In the genomic region with DNA sequence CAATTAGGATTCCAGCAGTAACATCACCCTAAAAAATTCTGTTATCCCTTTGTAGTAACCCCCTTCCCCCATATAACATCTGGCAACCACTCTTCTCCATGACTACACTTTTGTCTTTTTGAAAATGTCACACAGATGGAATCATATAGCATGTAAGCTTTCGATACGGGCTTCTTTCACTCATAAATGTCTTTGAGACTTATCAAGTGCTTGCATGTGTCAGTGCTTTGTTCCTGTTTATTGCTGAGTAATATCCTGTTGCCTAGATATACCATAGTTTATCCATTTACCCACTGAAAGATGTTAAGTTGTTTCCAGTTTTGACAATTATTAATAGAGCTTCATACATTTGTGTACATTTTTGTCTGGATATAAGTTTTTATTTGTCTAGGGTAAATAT, we compare ENCODE assay signal across 1 cellular context.
A peak's percentile ranks its signal among the peaks of the same experiment; 100 is the strongest.
TF ChIP-seq lines count a peak whose summit lies in the region.

No MANE protein-coding gene starts in this region.

TF ChIP-seq in K562, 482 proteins besides CTCF, POLR2A, EP300 and RAD21 (continues in another document):
- TF ChIP-seq, protein P1, sequence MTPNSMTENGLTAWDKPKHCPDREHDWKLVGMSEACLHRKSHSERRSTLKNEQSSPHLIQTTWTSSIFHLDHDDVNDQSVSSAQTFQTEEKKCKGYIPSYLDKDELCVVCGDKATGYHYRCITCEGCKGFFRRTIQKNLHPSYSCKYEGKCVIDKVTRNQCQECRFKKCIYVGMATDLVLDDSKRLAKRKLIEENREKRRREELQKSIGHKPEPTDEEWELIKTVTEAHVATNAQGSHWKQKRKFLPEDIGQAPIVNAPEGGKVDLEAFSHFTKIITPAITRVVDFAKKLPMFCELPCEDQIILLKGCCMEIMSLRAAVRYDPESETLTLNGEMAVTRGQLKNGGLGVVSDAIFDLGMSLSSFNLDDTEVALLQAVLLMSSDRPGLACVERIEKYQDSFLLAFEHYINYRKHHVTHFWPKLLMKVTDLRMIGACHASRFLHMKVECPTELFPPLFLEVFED (CRISPR knock-in tag; conservative IDR thresholded peaks at IDR 0.05) = no peak
- TF ChIP-seq CBX5 (IDR thresholded peaks at IDR 0.05; ENCODE audit: borderline replicate concordance, low read depth) = no peak
- TF ChIP-seq, protein P2, sequence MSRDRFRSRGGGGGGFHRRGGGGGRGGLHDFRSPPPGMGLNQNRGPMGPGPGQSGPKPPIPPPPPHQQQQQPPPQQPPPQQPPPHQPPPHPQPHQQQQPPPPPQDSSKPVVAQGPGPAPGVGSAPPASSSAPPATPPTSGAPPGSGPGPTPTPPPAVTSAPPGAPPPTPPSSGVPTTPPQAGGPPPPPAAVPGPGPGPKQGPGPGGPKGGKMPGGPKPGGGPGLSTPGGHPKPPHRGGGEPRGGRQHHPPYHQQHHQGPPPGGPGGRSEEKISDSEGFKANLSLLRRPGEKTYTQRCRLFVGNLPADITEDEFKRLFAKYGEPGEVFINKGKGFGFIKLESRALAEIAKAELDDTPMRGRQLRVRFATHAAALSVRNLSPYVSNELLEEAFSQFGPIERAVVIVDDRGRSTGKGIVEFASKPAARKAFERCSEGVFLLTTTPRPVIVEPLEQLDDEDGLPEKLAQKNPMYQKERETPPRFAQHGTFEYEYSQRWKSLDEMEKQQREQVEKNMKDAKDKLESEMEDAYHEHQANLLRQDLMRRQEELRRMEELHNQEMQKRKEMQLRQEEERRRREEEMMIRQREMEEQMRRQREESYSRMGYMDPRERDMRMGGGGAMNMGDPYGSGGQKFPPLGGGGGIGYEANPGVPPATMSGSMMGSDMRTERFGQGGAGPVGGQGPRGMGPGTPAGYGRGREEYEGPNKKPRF (IDR thresholded peaks at IDR 0.05; ENCODE audit: low read depth, low read length) = no peak
- TF ChIP-seq CBX8 (IDR thresholded peaks at IDR 0.05; ENCODE audit: borderline replicate concordance, extremely low read depth, low read depth, low read length, poor library complexity, severe bottlenecking) = no peak
- no peak for TF ChIP-seq SMARCB1 (IDR thresholded peaks at IDR 0.05; ENCODE audit: insufficient read length, low read depth)
- TF ChIP-seq ZBED1 (IDR thresholded peaks at IDR 0.05) = no peak
- TF ChIP-seq SMAD2 (IDR thresholded peaks at IDR 0.05; ENCODE audit: low read depth, low read length) = no peak
- no peak for TF ChIP-seq OTX1 (CRISPR knock-in tag; IDR thresholded peaks at IDR 0.05)
- TF ChIP-seq, protein P3, sequence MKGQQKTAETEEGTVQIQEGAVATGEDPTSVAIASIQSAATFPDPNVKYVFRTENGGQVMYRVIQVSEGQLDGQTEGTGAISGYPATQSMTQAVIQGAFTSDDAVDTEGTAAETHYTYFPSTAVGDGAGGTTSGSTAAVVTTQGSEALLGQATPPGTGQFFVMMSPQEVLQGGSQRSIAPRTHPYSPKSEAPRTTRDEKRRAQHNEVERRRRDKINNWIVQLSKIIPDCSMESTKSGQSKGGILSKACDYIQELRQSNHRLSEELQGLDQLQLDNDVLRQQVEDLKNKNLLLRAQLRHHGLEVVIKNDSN (CRISPR knock-in tag; IDR thresholded peaks at IDR 0.05) = no peak
- peak; percentile 82 for TF ChIP-seq SMARCE1 (IDR thresholded peaks at IDR 0.05)
- no peak for TF ChIP-seq ZFX (CRISPR knock-in tag; IDR thresholded peaks at IDR 0.05)
- TF ChIP-seq ZNF316 (IDR thresholded peaks at IDR 0.05) = peak; percentile 92
- TF ChIP-seq, protein P4, sequence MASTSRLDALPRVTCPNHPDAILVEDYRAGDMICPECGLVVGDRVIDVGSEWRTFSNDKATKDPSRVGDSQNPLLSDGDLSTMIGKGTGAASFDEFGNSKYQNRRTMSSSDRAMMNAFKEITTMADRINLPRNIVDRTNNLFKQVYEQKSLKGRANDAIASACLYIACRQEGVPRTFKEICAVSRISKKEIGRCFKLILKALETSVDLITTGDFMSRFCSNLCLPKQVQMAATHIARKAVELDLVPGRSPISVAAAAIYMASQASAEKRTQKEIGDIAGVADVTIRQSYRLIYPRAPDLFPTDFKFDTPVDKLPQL (IDR thresholded peaks at IDR 0.05; ENCODE audit: extremely low read depth, insufficient read length) = no peak
- TF ChIP-seq BRF1 (IDR thresholded peaks at IDR 0.05; ENCODE audit: borderline replicate concordance, extremely low read depth, insufficient read length) = no peak
- TF ChIP-seq, protein P5, sequence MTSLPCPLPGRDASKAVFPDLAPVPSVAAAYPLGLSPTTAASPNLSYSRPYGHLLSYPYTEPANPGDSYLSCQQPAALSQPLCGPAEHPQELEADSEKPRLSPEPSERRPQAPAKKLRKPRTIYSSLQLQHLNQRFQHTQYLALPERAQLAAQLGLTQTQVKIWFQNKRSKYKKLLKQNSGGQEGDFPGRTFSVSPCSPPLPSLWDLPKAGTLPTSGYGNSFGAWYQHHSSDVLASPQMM (CRISPR knock-in tag; IDR thresholded peaks at IDR 0.05) = no peak
- no peak for TF ChIP-seq ZNF561 (CRISPR knock-in tag; conservative IDR thresholded peaks at IDR 0.05)
- no peak for TF ChIP-seq POLR3G (IDR thresholded peaks at IDR 0.05; ENCODE audit: extremely low read depth, insufficient read length, insufficient replicate concordance)
- TF ChIP-seq NCOR1 (IDR thresholded peaks at IDR 0.05) = peak; percentile 90
- no peak for TF ChIP-seq SRF (CRISPR knock-in tag; IDR thresholded peaks at IDR 0.05)
- TF ChIP-seq, protein P6, sequence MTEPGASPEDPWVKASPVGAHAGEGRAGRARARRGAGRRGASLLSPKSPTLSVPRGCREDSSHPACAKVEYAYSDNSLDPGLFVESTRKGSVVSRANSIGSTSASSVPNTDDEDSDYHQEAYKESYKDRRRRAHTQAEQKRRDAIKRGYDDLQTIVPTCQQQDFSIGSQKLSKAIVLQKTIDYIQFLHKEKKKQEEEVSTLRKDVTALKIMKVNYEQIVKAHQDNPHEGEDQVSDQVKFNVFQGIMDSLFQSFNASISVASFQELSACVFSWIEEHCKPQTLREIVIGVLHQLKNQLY (CRISPR knock-in tag; conservative IDR thresholded peaks at IDR 0.05) = no peak
- peak in 1 of 2 experiments; percentile 97; a peak in 2 of 3 replicates for TF ChIP-seq CBX3 (IDR thresholded peaks at IDR 0.05; ENCODE audit: borderline replicate concordance in 1 of 2, low read length in 2 of 2)
- no peak for TF ChIP-seq CSDE1 (IDR thresholded peaks at IDR 0.05)
- TF ChIP-seq ETS2 (tag; IDR thresholded peaks at IDR 0.05; ENCODE audit: borderline replicate concordance, poor library complexity, severe bottlenecking) = no peak
- TF ChIP-seq HDAC6 (IDR thresholded peaks at IDR 0.05; ENCODE audit: low read depth, low read length) = no peak
- no peak for TF ChIP-seq ZNF436 (CRISPR knock-in tag; IDR thresholded peaks at IDR 0.05)
- no peak for TF ChIP-seq ZSCAN32 (CRISPR knock-in tag; IDR thresholded peaks at IDR 0.05)
- TF ChIP-seq TAL1 (IDR thresholded peaks at IDR 0.05) = peak; percentile 92
- TF ChIP-seq, protein P7, sequence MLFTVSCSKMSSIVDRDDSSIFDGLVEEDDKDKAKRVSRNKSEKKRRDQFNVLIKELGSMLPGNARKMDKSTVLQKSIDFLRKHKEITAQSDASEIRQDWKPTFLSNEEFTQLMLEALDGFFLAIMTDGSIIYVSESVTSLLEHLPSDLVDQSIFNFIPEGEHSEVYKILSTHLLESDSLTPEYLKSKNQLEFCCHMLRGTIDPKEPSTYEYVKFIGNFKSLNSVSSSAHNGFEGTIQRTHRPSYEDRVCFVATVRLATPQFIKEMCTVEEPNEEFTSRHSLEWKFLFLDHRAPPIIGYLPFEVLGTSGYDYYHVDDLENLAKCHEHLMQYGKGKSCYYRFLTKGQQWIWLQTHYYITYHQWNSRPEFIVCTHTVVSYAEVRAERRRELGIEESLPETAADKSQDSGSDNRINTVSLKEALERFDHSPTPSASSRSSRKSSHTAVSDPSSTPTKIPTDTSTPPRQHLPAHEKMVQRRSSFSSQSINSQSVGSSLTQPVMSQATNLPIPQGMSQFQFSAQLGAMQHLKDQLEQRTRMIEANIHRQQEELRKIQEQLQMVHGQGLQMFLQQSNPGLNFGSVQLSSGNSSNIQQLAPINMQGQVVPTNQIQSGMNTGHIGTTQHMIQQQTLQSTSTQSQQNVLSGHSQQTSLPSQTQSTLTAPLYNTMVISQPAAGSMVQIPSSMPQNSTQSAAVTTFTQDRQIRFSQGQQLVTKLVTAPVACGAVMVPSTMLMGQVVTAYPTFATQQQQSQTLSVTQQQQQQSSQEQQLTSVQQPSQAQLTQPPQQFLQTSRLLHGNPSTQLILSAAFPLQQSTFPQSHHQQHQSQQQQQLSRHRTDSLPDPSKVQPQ (CRISPR knock-in tag; IDR thresholded peaks at IDR 0.05; ENCODE audit: borderline replicate concordance) = no peak
- TF ChIP-seq RFX5 (IDR thresholded peaks at IDR 0.05; ENCODE audit: low read depth, low read length) = no peak
- no peak for TF ChIP-seq RBM17 (IDR thresholded peaks at IDR 0.05; ENCODE audit: borderline replicate concordance, low read depth, low read length)
- no peak for TF ChIP-seq EGR1 (conservative IDR thresholded peaks at IDR 0.05)
- TF ChIP-seq, protein P8, sequence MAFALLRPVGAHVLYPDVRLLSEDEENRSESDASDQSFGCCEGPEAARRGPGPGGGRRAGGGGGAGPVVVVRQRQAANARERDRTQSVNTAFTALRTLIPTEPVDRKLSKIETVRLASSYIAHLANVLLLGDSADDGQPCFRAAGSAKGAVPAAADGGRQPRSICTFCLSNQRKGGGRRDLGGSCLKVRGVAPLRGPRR (CRISPR knock-in tag; IDR thresholded peaks at IDR 0.05) = no peak
- no peak for TF ChIP-seq RBM14 (IDR thresholded peaks at IDR 0.05; ENCODE audit: borderline replicate concordance, insufficient read depth, low read depth, low read length)
- peak; percentile 79 for TF ChIP-seq FOXM1 (IDR thresholded peaks at IDR 0.05; ENCODE audit: low read depth)
- no peak for TF ChIP-seq FOXM1 (CRISPR knock-in tag; IDR thresholded peaks at IDR 0.05; ENCODE audit: low read depth)
- TF ChIP-seq, protein P9, sequence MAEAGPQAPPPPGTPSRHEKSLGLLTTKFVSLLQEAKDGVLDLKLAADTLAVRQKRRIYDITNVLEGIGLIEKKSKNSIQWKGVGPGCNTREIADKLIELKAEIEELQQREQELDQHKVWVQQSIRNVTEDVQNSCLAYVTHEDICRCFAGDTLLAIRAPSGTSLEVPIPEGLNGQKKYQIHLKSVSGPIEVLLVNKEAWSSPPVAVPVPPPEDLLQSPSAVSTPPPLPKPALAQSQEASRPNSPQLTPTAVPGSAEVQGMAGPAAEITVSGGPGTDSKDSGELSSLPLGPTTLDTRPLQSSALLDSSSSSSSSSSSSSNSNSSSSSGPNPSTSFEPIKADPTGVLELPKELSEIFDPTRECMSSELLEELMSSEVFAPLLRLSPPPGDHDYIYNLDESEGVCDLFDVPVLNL (CRISPR knock-in tag; IDR thresholded peaks at IDR 0.05; ENCODE audit: low read depth) = no peak
- TF ChIP-seq, protein P10, sequence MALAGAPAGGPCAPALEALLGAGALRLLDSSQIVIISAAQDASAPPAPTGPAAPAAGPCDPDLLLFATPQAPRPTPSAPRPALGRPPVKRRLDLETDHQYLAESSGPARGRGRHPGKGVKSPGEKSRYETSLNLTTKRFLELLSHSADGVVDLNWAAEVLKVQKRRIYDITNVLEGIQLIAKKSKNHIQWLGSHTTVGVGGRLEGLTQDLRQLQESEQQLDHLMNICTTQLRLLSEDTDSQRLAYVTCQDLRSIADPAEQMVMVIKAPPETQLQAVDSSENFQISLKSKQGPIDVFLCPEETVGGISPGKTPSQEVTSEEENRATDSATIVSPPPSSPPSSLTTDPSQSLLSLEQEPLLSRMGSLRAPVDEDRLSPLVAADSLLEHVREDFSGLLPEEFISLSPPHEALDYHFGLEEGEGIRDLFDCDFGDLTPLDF (CRISPR knock-in tag; IDR thresholded peaks at IDR 0.05) = no peak
- no peak for TF ChIP-seq MCM2 (IDR thresholded peaks at IDR 0.05; ENCODE audit: low read depth)
- TF ChIP-seq MAFG (tag; conservative IDR thresholded peaks at IDR 0.05) = peak; percentile 84
- TF ChIP-seq L3MBTL2 (IDR thresholded peaks at IDR 0.05) = no peak
- TF ChIP-seq XRCC3 (IDR thresholded peaks at IDR 0.05) = no peak
- TF ChIP-seq SRSF3 (IDR thresholded peaks at IDR 0.05; ENCODE audit: insufficient read depth, low read length) = no peak
- TF ChIP-seq, protein P11, sequence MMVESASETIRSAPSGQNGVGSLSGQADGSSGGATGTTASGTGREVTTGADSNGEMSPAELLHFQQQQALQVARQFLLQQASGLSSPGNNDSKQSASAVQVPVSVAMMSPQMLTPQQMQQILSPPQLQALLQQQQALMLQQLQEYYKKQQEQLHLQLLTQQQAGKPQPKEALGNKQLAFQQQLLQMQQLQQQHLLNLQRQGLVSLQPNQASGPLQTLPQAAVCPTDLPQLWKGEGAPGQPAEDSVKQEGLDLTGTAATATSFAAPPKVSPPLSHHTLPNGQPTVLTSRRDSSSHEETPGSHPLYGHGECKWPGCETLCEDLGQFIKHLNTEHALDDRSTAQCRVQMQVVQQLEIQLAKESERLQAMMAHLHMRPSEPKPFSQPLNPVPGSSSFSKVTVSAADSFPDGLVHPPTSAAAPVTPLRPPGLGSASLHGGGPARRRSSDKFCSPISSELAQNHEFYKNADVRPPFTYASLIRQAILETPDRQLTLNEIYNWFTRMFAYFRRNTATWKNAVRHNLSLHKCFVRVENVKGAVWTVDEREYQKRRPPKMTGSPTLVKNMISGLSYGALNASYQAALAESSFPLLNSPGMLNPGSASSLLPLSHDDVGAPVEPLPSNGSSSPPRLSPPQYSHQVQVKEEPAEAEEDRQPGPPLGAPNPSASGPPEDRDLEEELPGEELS (CRISPR knock-in tag; IDR thresholded peaks at IDR 0.05; ENCODE audit: borderline replicate concordance) = no peak
- TF ChIP-seq MCM3 (IDR thresholded peaks at IDR 0.05) = no peak
- no peak for TF ChIP-seq TAF15 (IDR thresholded peaks at IDR 0.05; ENCODE audit: low read depth, low read length)
- no peak for TF ChIP-seq NELFE (IDR thresholded peaks at IDR 0.05; ENCODE audit: insufficient read depth, insufficient read length)
- TF ChIP-seq, protein P12, sequence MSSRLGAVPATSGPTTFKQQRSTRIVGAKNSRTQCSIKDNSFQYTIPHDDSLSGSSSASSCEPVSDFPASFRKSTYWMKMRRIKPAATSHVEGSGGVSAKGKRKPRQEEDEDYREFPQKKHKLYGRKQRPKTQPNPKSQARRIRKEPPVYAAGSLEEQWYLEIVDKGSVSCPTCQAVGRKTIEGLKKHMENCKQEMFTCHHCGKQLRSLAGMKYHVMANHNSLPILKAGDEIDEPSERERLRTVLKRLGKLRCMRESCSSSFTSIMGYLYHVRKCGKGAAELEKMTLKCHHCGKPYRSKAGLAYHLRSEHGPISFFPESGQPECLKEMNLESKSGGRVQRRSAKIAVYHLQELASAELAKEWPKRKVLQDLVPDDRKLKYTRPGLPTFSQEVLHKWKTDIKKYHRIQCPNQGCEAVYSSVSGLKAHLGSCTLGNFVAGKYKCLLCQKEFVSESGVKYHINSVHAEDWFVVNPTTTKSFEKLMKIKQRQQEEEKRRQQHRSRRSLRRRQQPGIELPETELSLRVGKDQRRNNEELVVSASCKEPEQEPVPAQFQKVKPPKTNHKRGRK (tag; IDR thresholded peaks at IDR 0.05) = no peak
- TF ChIP-seq MAFK (IDR thresholded peaks at IDR 0.05; ENCODE audit: low read length) = peak; percentile 50; the same call in 1 of the 2 replicates
- no peak for TF ChIP-seq ZBTB1 (CRISPR knock-in tag; IDR thresholded peaks at IDR 0.05; ENCODE audit: borderline replicate concordance, low read depth)
- TF ChIP-seq FOXA3 (CRISPR knock-in tag; conservative IDR thresholded peaks at IDR 0.05 in 1 of 2, IDR thresholded peaks at IDR 0.05 in 1 of 2) = no peak
- TF ChIP-seq TCF7L2 (IDR thresholded peaks at IDR 0.05; ENCODE audit: low read depth, low read length) = no peak
